9 cellular contexts compared by ENCODE assay signal in genomic region chr12:12975322-12976077, GRCh38. TPM values are rescaled to one million over a fixed set of nuclear protein-coding genes. Genes with fewer than 3 reads are reported as not detected.
DNase-seq lines count a peak whose midpoint lies in the region; ATAC-seq and TF ChIP-seq lines count a peak whose summit lies in the region.
"Had no signal": no experiment of that assay in that cellular context is flagged by ENCODE, and none has a peak within 500 bp of the region (broad histone marks: within the 10 kb centered on the region; RNA-seq: fewer than 3 reads in every experiment).

No MANE protein-coding gene starts in this region.

- peaks cover 27 to 36% of the 10 kb centered on the region in 2 donors for H3K36me3 ChIP-seq in ascending aorta

- no peaks in the 10 kb centered on the region for H3K9me3 ChIP-seq in ascending aorta

- intact Hi-C loops in ascending aorta (cut with DNase I), result loop anchor here (1.0 to 10.0 kb wide), 3 partner anchors 26 to 251 kb away; no protein-coding TSS in a partner anchor
- intact Hi-C loops in activated T-helper 2 cell treated with anti-CD3 and anti-CD28 coated beads, Interferon-gamma antibody, Interleukin-2, Interleukin-4, amounts not matched to agents 10 μg/mL and 5 μg/mL and 100 μg/mL, durations not matched to agents 14 hours and 24 hours and 36 hours (cut with micrococcal nuclease), result no loop called here

- no peaks in the 10 kb centered on the region for H3K27me3 Mint-ChIP-seq in activated T-helper 2 cell treated with anti-CD3 and anti-CD28 coated beads, Interferon-gamma antibody, Interleukin-2, Interleukin-4, amounts not matched to agents 10 μg/mL and 5 μg/mL and 100 μg/mL, durations not matched to agents 14 hours and 24 hours and 36 hours (ENCODE audit: low read depth)
- H3K27me3 Mint-ChIP-seq: naive B cell had no signal

- H3K9me3 Mint-ChIP-seq in activated T-helper 2 cell treated with anti-CD3 and anti-CD28 coated beads, Interferon-gamma antibody, Interleukin-2, Interleukin-4, amounts not matched to agents 10 μg/mL and 5 μg/mL and 100 μg/mL, durations not matched to agents 14 hours and 24 hours and 36 hours, result peaks cover 21% of the 10 kb centered on the region

- DNase-seq in D341Med (ENCODE audit: low spot score), result peak; percentile 60
- DNase-seq in Jurkat, Clone E6-1 (ENCODE audit: low read depth, low spot score), result peak; percentile 18
- peak in 1 of 2 donors; percentile 76 for DNase-seq in ascending aorta (ENCODE audit: low spot score in 2 of 2)
- no peak for DNase-seq in activated T-helper 2 cell treated with anti-CD3 and anti-CD28 coated beads, Interferon-gamma antibody, Interleukin-2, Interleukin-4, amounts not matched to agents 10 μg/mL and 5 μg/mL and 100 μg/mL, durations not matched to agents 14 hours and 24 hours and 36 hours (ENCODE audit: low spot score)
- no peak for DNase-seq in NK-92 (lab: John Stamatoyannopoulos, UW; ENCODE audit: unreplicated experiment)
- DNase-seq in NCI-H774 (lab: John Stamatoyannopoulos, UW), result no peak
- DNase-seq: naive B cell had no signal

- TF ChIP-seq CTCF in ascending aorta (IDR thresholded peaks at IDR 0.05), result peak; percentile 16 to 66 (median 46)

- H3K36me3 Mint-ChIP-seq in activated T-helper 2 cell treated with anti-CD3 and anti-CD28 coated beads, Interferon-gamma antibody, Interleukin-2, Interleukin-4, amounts not matched to agents 10 μg/mL and 5 μg/mL and 100 μg/mL, durations not matched to agents 14 hours and 24 hours and 36 hours (ENCODE audit: low read depth), result peaks cover 22% of the 10 kb centered on the region

- no peak overlapping the region for H3K4me3 ChIP-seq in Jurkat, Clone E6-1 (ENCODE audit: low read length)
- peak overlapping the region in 1 of 2 donors; percentile 35 for H3K4me3 ChIP-seq in ascending aorta

- peak overlapping the region; percentile 87 to 91 for H3K27ac ChIP-seq in ascending aorta
- peak overlapping the region; percentile 69 for H3K27ac ChIP-seq in layer of hippocampus (ENCODE audit: low read depth, low read length)

- H3K27me3 ChIP-seq in ascending aorta, result no peaks in the 10 kb centered on the region
- H3K27me3 ChIP-seq in layer of hippocampus (ENCODE audit: control insufficient read depth, insufficient read depth, low read length), result no peaks in the 10 kb centered on the region

- ATAC-seq in HG02970 (IDR thresholded peaks at IDR 0.05; ENCODE audit: low FRiP score, unreplicated experiment), result no peak

- H3K4me1 ChIP-seq in ascending aorta, result peaks cover 5 to 34% of the 10 kb centered on the region in 2 donors

- H3K4me1 Mint-ChIP-seq in activated T-helper 2 cell treated with anti-CD3 and anti-CD28 coated beads, Interferon-gamma antibody, Interleukin-2, Interleukin-4, amounts not matched to agents 10 μg/mL and 5 μg/mL and 100 μg/mL, durations not matched to agents 14 hours and 24 hours and 36 hours (ENCODE audit: low read depth), result no peaks in the 10 kb centered on the region

- H3K27ac Mint-ChIP-seq in activated T-helper 2 cell treated with anti-CD3 and anti-CD28 coated beads, Interferon-gamma antibody, Interleukin-2, Interleukin-4, amounts not matched to agents 10 μg/mL and 5 μg/mL and 100 μg/mL, durations not matched to agents 14 hours and 24 hours and 36 hours, result no peak overlapping the region

- no peak overlapping the region for H3K4me3 Mint-ChIP-seq in activated T-helper 2 cell treated with anti-CD3 and anti-CD28 coated beads, Interferon-gamma antibody, Interleukin-2, Interleukin-4, amounts not matched to agents 10 μg/mL and 5 μg/mL and 100 μg/mL, durations not matched to agents 14 hours and 24 hours and 36 hours (ENCODE audit: low read depth)
- H3K4me3 Mint-ChIP-seq: naive B cell had no signal

RNA-seq across cellular contexts. Expression of gene GPRC5D, which starts 23.5 kb away (rescaled TPM):
- not detected for polyA plus RNA-seq in Jurkat, Clone E6-1 (2012; ENCODE audit: insufficient read depth, insufficient read length)
- not detected for total RNA-seq in ascending aorta
- not detected in 2 replicates for total RNA-seq in activated T-helper 2 cell treated with anti-CD3 and anti-CD28 coated beads, Interferon-gamma antibody, Interleukin-2, Interleukin-4, amounts not matched to agents 10 μg/mL and 5 μg/mL and 100 μg/mL, durations not matched to agents 14 hours and 24 hours and 36 hours

RNA-seq across cellular contexts. Expression of gene HEBP1, which starts 24.6 kb away (rescaled TPM):
- 29.1 TPM for polyA plus RNA-seq in Jurkat, Clone E6-1 (2012; ENCODE audit: insufficient read depth, insufficient read length)
- 56.6 TPM for total RNA-seq in ascending aorta
- total RNA-seq in activated T-helper 2 cell treated with anti-CD3 and anti-CD28 coated beads, Interferon-gamma antibody, Interleukin-2, Interleukin-4, amounts not matched to agents 10 μg/mL and 5 μg/mL and 100 μg/mL, durations not matched to agents 14 hours and 24 hours and 36 hours, result 11.9 and 13.3 TPM in 2 replicates

Comparison
In these comparisons a context has a peak if more than half of its experiments do, and no peak if none do; other contexts are left out.
1. DNase-seq: peak in D341Med (single experiment) and Jurkat, Clone E6-1 (single experiment); none in activated T-helper 2 cell treated with anti-CD3 and anti-CD28 coated beads, Interferon-gamma antibody, Interleukin-2, Interleukin-4, amounts not matched to agents 10 μg/mL and 5 μg/mL and 100 μg/mL, durations not matched to agents 14 hours and 24 hours and 36 hours (single experiment), NK-92 (single experiment) and NCI-H774 (single experiment).